Comparison of ENCODE assay signal across 21 cellular contexts in genomic region chr3:15539066-15539465, GRCh38. TPM values are rescaled to one million over a fixed set of nuclear protein-coding genes. Genes with fewer than 3 reads are reported as not detected.
DNase-seq lines count a peak whose midpoint lies in the region; ATAC-seq lines count a peak whose summit lies in the region.
"Had no signal": no experiment of that assay in that cellular context is flagged by ENCODE, and none has a peak within 500 bp of the region (broad histone marks: within the 10 kb centered on the region; RNA-seq: fewer than 3 reads in every experiment).

No MANE protein-coding gene starts in this region.

- peaks cover 0 to 1% (median 0%) of the 10 kb centered on the region in 7 donors for H3K9me3 Mint-ChIP-seq in CD4-positive, CD25-positive, alpha-beta regulatory T cell
- no peaks in the 10 kb centered on the region for H3K9me3 Mint-ChIP-seq in immature natural killer cell
- H3K9me3 Mint-ChIP-seq: CD8-positive, alpha-beta T cell had no signal

- peaks cover 27 to 69% (median 49%) of the 10 kb centered on the region in 4 donors for H3K4me1 Mint-ChIP-seq in CD4-positive, CD25-positive, alpha-beta regulatory T cell
- H3K4me1 Mint-ChIP-seq in immature natural killer cell: peaks cover 59 to 61% of the 10 kb centered on the region in 2 donors

- ATAC-seq in CD4-positive, CD25-positive, alpha-beta regulatory T cell (ENCODE audit: low read depth in 2 of 2): no peak
- ATAC-seq in HG02763 (IDR thresholded peaks at IDR 0.05; ENCODE audit: unreplicated experiment): no peak
- ATAC-seq in GM19351 (IDR thresholded peaks at IDR 0.05; ENCODE audit: unreplicated experiment): no peak
- ATAC-seq: CD8-positive, alpha-beta T cell had no signal

- H3K27me3 ChIP-seq in CD4-positive, CD25-positive, alpha-beta regulatory T cell (ENCODE audit: control insufficient read depth, insufficient read depth, low read length): no peaks in the 10 kb centered on the region
- H3K27me3 ChIP-seq: BLaER1, MG63, SJSA1 had no signal

- peaks cover 10% of the 10 kb centered on the region for H3K36me3 Mint-ChIP-seq in CD4-positive, CD25-positive, alpha-beta regulatory T cell
- H3K36me3 Mint-ChIP-seq in immature natural killer cell: peaks cover 0 to 4% (median 0%) of the 10 kb centered on the region in 3 donors
- H3K36me3 Mint-ChIP-seq: CD8-positive, alpha-beta T cell had no signal

- H3K4me1 ChIP-seq in CD4-positive, CD25-positive, alpha-beta regulatory T cell (ENCODE audit: control insufficient read depth, insufficient read depth, low read length, poor library complexity, severe bottlenecking): peaks cover 56% of the 10 kb centered on the region
- H3K4me1 ChIP-seq: BLaER1, SJSA1 had no signal

- H3K4me3 Mint-ChIP-seq in CD4-positive, CD25-positive, alpha-beta regulatory T cell: peak overlapping the region in 3 of 4 donors; percentile 3 to 64 (median 33)
- peak overlapping the region in 3 of 5 donors; percentile 39 to 70 (median 47) for H3K4me3 Mint-ChIP-seq in immature natural killer cell
- H3K4me3 Mint-ChIP-seq: CD8-positive, alpha-beta T cell had no signal

- peak; percentile 17 for DNase-seq in NCI-H2171 treated with DMSO at 0.1 percent for 48 hours (lab: John Stamatoyannopoulos, UW)
- DNase-seq in NCI-H2171 (lab: John Stamatoyannopoulos, UW): no peak
- no peak for DNase-seq in CD4-positive, CD25-positive, alpha-beta regulatory T cell
- DNase-seq in NCI-H69 (lab: John Stamatoyannopoulos, UW): peak; percentile 0
- no peak for DNase-seq in immature natural killer cell
- no peak for DNase-seq in central memory CD4-positive, alpha-beta T cell
- DNase-seq: ACHN; Calu3; CD8-positive, alpha-beta T cell; MG63; NCI-H1048; NCI-H1436; NCI-H187 treated with DMSO at 0.1 percent for 48 hours; NCI-H2107; NCI-H226; OCI-M1 had no signal

- H3K27ac Mint-ChIP-seq in CD4-positive, CD25-positive, alpha-beta regulatory T cell: peak overlapping the region; percentile 57 to 99 (median 90)
- peak overlapping the region; percentile 35 to 90 (median 81) for H3K27ac Mint-ChIP-seq in immature natural killer cell

- no peaks in the 10 kb centered on the region for H3K36me3 ChIP-seq in CD4-positive, CD25-positive, alpha-beta regulatory T cell (ENCODE audit: control insufficient read depth, insufficient read depth, low read length)
- H3K36me3 ChIP-seq: BLaER1, MG63, SJSA1 had no signal

- H3K9me3 ChIP-seq in CD4-positive, CD25-positive, alpha-beta regulatory T cell (ENCODE audit: control insufficient read depth in 2 of 2, low read length in 2 of 2): no peaks in the 10 kb centered on the region
- H3K9me3 ChIP-seq: BLaER1, MG63, SJSA1 had no signal

- no peak overlapping the region for H3K4me3 ChIP-seq in CD4-positive, CD25-positive, alpha-beta regulatory T cell (ENCODE audit: low read depth, low read length)
- H3K4me3 ChIP-seq: BLaER1, MG63, SJSA1 had no signal

- no peak overlapping the region for H3K27ac ChIP-seq in CD4-positive, CD25-positive, alpha-beta regulatory T cell (ENCODE audit: insufficient read depth, low read length, poor library complexity, severe bottlenecking)
- H3K27ac ChIP-seq: 22Rv1, BLaER1, SJSA1 had no signal

- H3K27me3 Mint-ChIP-seq in CD4-positive, CD25-positive, alpha-beta regulatory T cell: no peaks in the 10 kb centered on the region
- peaks cover 0 to 2% (median 0%) of the 10 kb centered on the region in 3 donors for H3K27me3 Mint-ChIP-seq in immature natural killer cell (ENCODE audit: low read depth in 3 of 3)

RNA-seq across cellular contexts. Expression of gene COLQ, which starts 17.6 kb away (rescaled TPM):
- total RNA-seq in CD4-positive, CD25-positive, alpha-beta regulatory T cell: 5.1 TPM
- 1 to 10 TPM in 2 of 4 donors, under 1 TPM in 2; 0.60 to 1.2 (median 0.89) TPM for polyA plus RNA-seq in CD4-positive, CD25-positive, alpha-beta regulatory T cell
- 10 to 100 TPM; 13.3 to 27.8 (median 18.8) TPM for polyA plus RNA-seq in immature natural killer cell

Comparison
In these comparisons a context has a peak if more than half of its experiments do, and no peak if none do; other contexts are left out.
1. DNase-seq: peak in NCI-H2171 treated with DMSO at 0.1 percent for 48 hours (single experiment) and NCI-H69 (single experiment); none in NCI-H2171 (single experiment), CD4-positive, CD25-positive, alpha-beta regulatory T cell (0 of 3), immature natural killer cell (0 of 3) and central memory CD4-positive, alpha-beta T cell (single experiment).
2. RNA of gene COLQ, which starts 17.6 kb away (polyA plus RNA-seq): 13.3 to 27.8 TPM in immature natural killer cell; 0.60 to 1.2 TPM in CD4-positive, CD25-positive, alpha-beta regulatory T cell; every median in the first group is over 4 times any median in the second.